Comparison of ENCODE assay signal across 18 cellular contexts in genomic region chr6:2578729-2579128, GRCh38.
DNase-seq lines count a peak whose midpoint lies in the region; ATAC-seq and TF ChIP-seq lines count a peak whose summit lies in the region.
"Had no signal": no experiment of that assay in that cellular context is flagged by ENCODE, and none has a peak within 500 bp of the region (broad histone marks: within the 10 kb centered on the region; RNA-seq: fewer than 3 reads in every experiment).

No MANE protein-coding gene starts in this region.

- dilution Hi-C loops in mammary epithelial cell (cut with HindIII; ENCODE audit: low sequenced_read_pairs): no loop called here

- H4K20me1 ChIP-seq in mammary epithelial cell (ENCODE audit: insufficient read depth, low read length): no peaks in the 10 kb centered on the region

- H3K9me3 ChIP-seq in mammary epithelial cell (replicated peaks; ENCODE audit: insufficient read depth, low read length): no peaks in the 10 kb centered on the region
- H3K9me3 ChIP-seq in tibial artery: peaks cover 0 to 9% (median 0%) of the 10 kb centered on the region in 3 donors
- H3K9me3 ChIP-seq: ascending aorta, pancreas, vagina had no signal

- H3K9ac ChIP-seq in mammary epithelial cell (ENCODE audit: insufficient read depth, low read length): no peak overlapping the region

- no TSS peak for BruUV-seq in mammary epithelial cell (replicated peaks; lab: Mats Ljungman, UMichigan)

- H3K4me3 Mint-ChIP-seq in mesothelial cell of epicardium: no peak overlapping the region

- peak overlapping the region; percentile 72 for H3K27ac Mint-ChIP-seq in mesothelial cell of epicardium

- H3K27me3 ChIP-seq in mammary epithelial cell (ENCODE audit: insufficient read depth, low read length) (no peaks in the 10 kb centered on the region), foreskin keratinocyte (no peaks in the 10 kb centered on the region), tibial artery (no peaks in the 10 kb centered on the region)
- H3K27me3 ChIP-seq: ascending aorta, vagina had no signal

- H3K4me1 ChIP-seq in mammary epithelial cell (ENCODE audit: insufficient read depth, low read length) (peaks cover 27% of the 10 kb centered on the region), foreskin keratinocyte (peaks cover 5% of the 10 kb centered on the region), tibial artery (peaks cover 0 to 6% (median 2%) of the 10 kb centered on the region in 4 donors)
- H3K4me1 ChIP-seq: pancreas, vagina had no signal

- in situ Hi-C loops in mammary epithelial cell (cut with MboI; ENCODE audit: low sequenced_read_pairs in 2 of 2): no loop called here

- no peaks in the 10 kb centered on the region for H3K79me2 ChIP-seq in mammary epithelial cell (ENCODE audit: insufficient read depth, low read length)

- H3K4me3 ChIP-seq in mammary epithelial cell (replicated peaks in 1 of 3; ENCODE audit: insufficient read depth in 1 of 3, low read depth in 2 of 3, low read length in 3 of 3) (no peak overlapping the region), tibial artery (no peak overlapping the region)
- H3K4me3 ChIP-seq: ascending aorta, pancreas, vagina had no signal

- no peaks in the 10 kb centered on the region for H3K27me3 Mint-ChIP-seq in mesothelial cell of epicardium (ENCODE audit: low read depth)

- H3K27ac ChIP-seq in mammary epithelial cell (ENCODE audit: insufficient read depth, low read depth, low read length): no peak overlapping the region
- peak overlapping the region; percentile 57 for H3K27ac ChIP-seq in foreskin keratinocyte
- no peak overlapping the region for H3K27ac ChIP-seq in tibial artery
- H3K27ac ChIP-seq: pancreas, vagina had no signal

- H3K4me1 Mint-ChIP-seq in mesothelial cell of epicardium: peaks cover 35% of the 10 kb centered on the region

- TF ChIP-seq CTCF in mammary epithelial cell (conservative IDR thresholded peaks at IDR 0.05 in 1 of 2, IDR thresholded peaks at IDR 0.05 in 1 of 2; ENCODE audit: extremely low read depth in 1 of 2, insufficient read depth in 1 of 2, low read depth in 1 of 2, low read length in 2 of 2) (no peak), foreskin keratinocyte (conservative IDR thresholded peaks at IDR 0.05) (no peak), mesothelial cell of epicardium (IDR thresholded peaks at IDR 0.05; ENCODE audit: unreplicated experiment) (no peak), tibial artery (IDR thresholded peaks at IDR 0.05) (no peak)

- peak; percentile 6 for DNase-seq in GM04503 (ENCODE audit: low read depth)
- DNase-seq in mammary epithelial cell: peak; percentile 59
- DNase-seq in foreskin keratinocyte: peak; percentile 84 to 94
- peak in 1 of 2 experiments; percentile 20 for DNase-seq in mesothelial cell of epicardium (ENCODE audit: low spot score in 2 of 2, unreplicated experiment in 2 of 2)
- DNase-seq in tibial artery: no peak
- no peak for DNase-seq in hippocampal formation (lab: John Stamatoyannopoulos, UW)
- DNase-seq: activated CD4-positive, CD25-positive, alpha-beta regulatory T cell treated with anti-CD3 and anti-CD28 coated beads, Interleukin-2, amount 50 U/mL, for 72 hours; effector CD4-positive, alpha-beta T cell; NCI-H1092 treated with DMSO at 0.1 percent for 48 hours; NCI-H2171; NCI-H82; pancreas; stimulated activated CD4-positive, alpha-beta T cell treated with anti-CD3 and anti-CD28 coated beads, Interleukin-12 subunit alpha, Interleukin-12 subunit beta, amount 100 ng/mL, for 4 hours; stimulated activated naive CD4-positive, alpha-beta T cell treated with Interleukin-2 at 50 U/mL for 16 hours had no signal

- intact Hi-C loops in mammary epithelial cell (cut with micrococcal nuclease) (no loop called here), tibial artery (cut with DNase I; ENCODE audit: low total_unique reads) (no loop called here)

- peaks cover 2% of the 10 kb centered on the region for H3K36me3 Mint-ChIP-seq in mesothelial cell of epicardium

- 50% methylated on average over 2 of the region's 2 CpGs for WGBS in mammary epithelial cell (ENCODE audit: low coverage, missing lambda C conversion rate)

- H3K36me3 ChIP-seq in mammary epithelial cell (ENCODE audit: insufficient read depth, low read length) (no peaks in the 10 kb centered on the region), tibial artery (no peaks in the 10 kb centered on the region)
- H3K36me3 ChIP-seq: ascending aorta, pancreas, vagina had no signal

- peak overlapping the region; percentile 66 for H2AFZ ChIP-seq in mammary epithelial cell (ENCODE audit: low read depth, low read length)

- ATAC-seq in foreskin keratinocyte (peak; percentile 88), HG03439 (IDR thresholded peaks at IDR 0.05; ENCODE audit: unreplicated experiment) (no peak), GM18907 (IDR thresholded peaks at IDR 0.05; ENCODE audit: unreplicated experiment) (no peak)

- CTCF ChIA-PET in mammary epithelial cell (lab: Charles Lee; ENCODE audit: low non-redundant PET): no interaction called here

- peaks cover 23% of the 10 kb centered on the region for H3K9me3 Mint-ChIP-seq in mesothelial cell of epicardium

- H3K4me2 ChIP-seq in mammary epithelial cell (ENCODE audit: insufficient read depth, low read depth, low read length): no peak overlapping the region

Comparison
In these comparisons a context has a peak if more than half of its experiments do, and no peak if none do; other contexts are left out.
1. DNase-seq: peak in GM04503 (single experiment), mammary epithelial cell (single experiment) and foreskin keratinocyte (2 of 2); none in tibial artery (0 of 2) and hippocampal formation (0 of 2).